In the genomic region with DNA sequence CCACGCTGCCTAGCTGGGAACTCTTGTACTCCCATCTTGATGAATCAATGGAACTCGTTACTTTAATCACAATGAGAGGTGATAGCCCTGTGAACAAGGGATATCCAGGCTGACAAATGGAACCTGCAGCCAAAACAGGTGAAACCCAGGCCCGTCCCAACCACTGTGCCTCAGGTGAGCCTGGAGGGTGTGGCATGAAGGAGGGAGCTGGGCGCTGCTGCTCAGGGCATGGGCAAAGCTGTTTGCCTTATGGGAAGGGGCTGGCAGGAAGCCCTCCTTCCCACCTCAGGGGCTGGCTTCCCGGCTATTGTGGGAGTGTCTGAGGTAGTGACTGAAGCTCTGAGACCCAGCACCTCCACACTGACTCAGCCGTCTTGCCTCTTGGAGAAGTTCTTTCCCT, we compare ENCODE assay signal across 28 cellular contexts.
"Had no signal": no experiment of that assay in that cellular context is flagged by ENCODE, and none has a peak within 500 bp of the region (broad histone marks: within the 10 kb centered on the region; RNA-seq: fewer than 3 reads in every experiment).

No MANE protein-coding gene starts in this region.

- H3K4me1 Mint-ChIP-seq: stimulated activated effector memory CD8-positive, alpha-beta T cell treated with anti-CD3 and anti-CD28 coated beads, Interleukin-12 subunit alpha, Interleukin-12 subunit beta, amount 100 ng/mL, for 72 hours had no signal

- H3K9me3 Mint-ChIP-seq: stimulated activated effector memory CD8-positive, alpha-beta T cell treated with anti-CD3 and anti-CD28 coated beads, Interleukin-12 subunit alpha, Interleukin-12 subunit beta, amount 100 ng/mL, for 72 hours; stimulated activated memory B cell treated with anti-CD40 and anti-IgM and Interleukin-4, amounts not matched to agents 10 μg/mL and 1 μg/mL and 100 μg/mL, for 72 hours; stimulated activated naive CD8-positive, alpha-beta T cell treated with anti-CD3 and anti-CD28 coated beads, Interleukin-15, Interleukin-2, amounts not matched to agents 100 ng/mL and 50 ng/mL, for 24 hours; type B pancreatic cell had no signal

- H3K36me3 Mint-ChIP-seq: stimulated activated effector memory CD8-positive, alpha-beta T cell treated with anti-CD3 and anti-CD28 coated beads, Interleukin-12 subunit alpha, Interleukin-12 subunit beta, amount 100 ng/mL, for 72 hours; stimulated activated memory B cell treated with anti-CD40 and anti-IgM and Interleukin-4, amounts not matched to agents 10 μg/mL and 1 μg/mL and 100 μg/mL, for 72 hours; stimulated activated naive B cell treated with anti-CD40 and anti-IgM and Interleukin-4, amounts not matched to agents 10 μg/mL and 1 μg/mL and 100 μg/mL, for 72 hours; type B pancreatic cell had no signal

- H3K27ac ChIP-seq: stomach, suprapubic skin, testis, thoracic aorta, thyroid gland, tibial artery, tibial nerve, transverse colon, upper lobe of left lung, upper lobe of right lung, uterus, vagina had no signal

- H3K27me3 Mint-ChIP-seq: stimulated activated memory B cell treated with anti-CD40 and anti-IgM and Interleukin-4, amounts not matched to agents 10 μg/mL and 1 μg/mL and 100 μg/mL, for 72 hours; stimulated activated naive CD8-positive, alpha-beta T cell treated with anti-CD3 and anti-CD28 coated beads, Interleukin-15, amount 100 ng/mL, for 72 hours; stimulated activated naive CD8-positive, alpha-beta T cell treated with anti-CD3 and anti-CD28 coated beads, Interleukin-15, Interleukin-2, amounts not matched to agents 100 ng/mL and 50 ng/mL, for 24 hours; type B pancreatic cell had no signal

- ATAC-seq: stimulated activated effector memory CD8-positive, alpha-beta T cell treated with anti-CD3 and anti-CD28 coated beads, Interleukin-12 subunit alpha, Interleukin-12 subunit beta, amount 100 ng/mL, for 72 hours; stimulated activated memory B cell treated with anti-CD40 and anti-IgM and Interleukin-4, amounts not matched to agents 10 μg/mL and 1 μg/mL and 100 μg/mL, for 72 hours; stimulated activated naive B cell treated with anti-CD40 and anti-IgM and Interleukin-4, amounts not matched to agents 10 μg/mL and 1 μg/mL and 100 μg/mL, for 72 hours; stimulated activated naive CD8-positive, alpha-beta T cell treated with anti-CD3 and anti-CD28 coated beads, Interleukin-15, amount 100 ng/mL, for 72 hours; stimulated activated naive CD8-positive, alpha-beta T cell treated with anti-CD3 and anti-CD28 coated beads, Interleukin-15, Interleukin-2, amounts not matched to agents 100 U/mL and 50 U/mL, for 24 hours; upper lobe of right lung had no signal

- H3K4me1 ChIP-seq: stomach, suprapubic skin, testis, thyroid gland, tibial artery, tibial nerve, transverse colon, upper lobe of left lung, upper lobe of right lung, uterus, vagina had no signal

- DNase-seq: stimulated activated CD4-positive, alpha-beta T cell treated with anti-CD3 and anti-CD28 coated beads, Interleukin-2, amount 100 ng/mL, for 48 hours; stimulated activated CD4-positive, alpha-beta T cell treated with anti-CD3 and anti-CD28 coated beads, Interleukin-4, amount 100 ng/mL, for 1 hour; stimulated activated CD4-positive, alpha-beta T cell treated with anti-CD3 and anti-CD28 coated beads, Interleukin-4, amount 100 ng/mL, for 24 hours; stimulated activated CD4-positive, alpha-beta T cell treated with anti-CD3 and anti-CD28 coated beads, Interleukin-4, amount 100 ng/mL, for 4 hours; stimulated activated CD8-positive, alpha-beta memory T cell treated with anti-CD3 and anti-CD28 coated beads, Interleukin-4, amount 100 ng/mL, for 48 hours; stimulated activated naive B cell treated with anti-CD40 and anti-IgM and Interleukin-4, amounts not matched to agents 10 μg/mL and 1 μg/mL and 100 μg/mL, for 72 hours; stimulated activated naive CD4-positive, alpha-beta T cell; stimulated activated naive CD4-positive, alpha-beta T cell treated with Interleukin-2 at 50 U/mL for 16 hours; stimulated activated naive CD8-positive, alpha-beta T cell treated with anti-CD3 and anti-CD28 coated beads, Interleukin-15, amount 100 ng/mL, for 72 hours; stimulated activated naive CD8-positive, alpha-beta T cell treated with anti-CD3 and anti-CD28 coated beads, Interleukin-15, Interleukin-2, amounts not matched to agents 100 U/mL and 50 U/mL, for 24 hours; stomach; substantia nigra; testis; thyroid gland; tibial artery; transverse colon; trophoblast cell; upper lobe of left lung; upper lobe of right lung; uterus had no signal

- H3K27me3 ChIP-seq: stomach, suprapubic skin, testis, thyroid gland, tibial artery, tibial nerve, transverse colon, upper lobe of left lung, upper lobe of right lung, uterus, vagina had no signal

- H3K27ac Mint-ChIP-seq: stimulated activated effector memory CD8-positive, alpha-beta T cell treated with anti-CD3 and anti-CD28 coated beads, Interleukin-12 subunit alpha, Interleukin-12 subunit beta, amount 100 ng/mL, for 72 hours; stimulated activated memory B cell treated with anti-CD40 and anti-IgM and Interleukin-4, amounts not matched to agents 10 μg/mL and 1 μg/mL and 100 μg/mL, for 72 hours; stimulated activated naive B cell treated with anti-CD40 and anti-IgM and Interleukin-4, amounts not matched to agents 10 μg/mL and 1 μg/mL and 100 μg/mL, for 72 hours; stimulated activated naive CD8-positive, alpha-beta T cell treated with anti-CD3 and anti-CD28 coated beads, Interleukin-15, amount 100 ng/mL, for 72 hours; stimulated activated naive CD8-positive, alpha-beta T cell treated with anti-CD3 and anti-CD28 coated beads, Interleukin-15, Interleukin-2, amounts not matched to agents 100 ng/mL and 50 ng/mL, for 24 hours; type B pancreatic cell had no signal

- H3K4me3 ChIP-seq: stomach, suprapubic skin, testis, thoracic aorta, thyroid gland, tibial artery, tibial nerve, transverse colon, upper lobe of left lung, upper lobe of right lung, uterus, vagina had no signal

- H3K9me3 ChIP-seq: stomach, suprapubic skin, testis, thoracic aorta, thyroid gland, tibial artery, tibial nerve, transverse colon, upper lobe of right lung, uterus, vagina had no signal

- H3K36me3 ChIP-seq: stomach, suprapubic skin, thoracic aorta, thyroid gland, tibial artery, tibial nerve, transverse colon, upper lobe of left lung, upper lobe of right lung, uterus, vagina had no signal

- H3K4me3 Mint-ChIP-seq: stimulated activated effector memory CD8-positive, alpha-beta T cell treated with anti-CD3 and anti-CD28 coated beads, Interleukin-12 subunit alpha, Interleukin-12 subunit beta, amount 100 ng/mL, for 72 hours; stimulated activated memory B cell treated with anti-CD40 and anti-IgM and Interleukin-4, amounts not matched to agents 10 μg/mL and 1 μg/mL and 100 μg/mL, for 72 hours; stimulated activated naive B cell treated with anti-CD40 and anti-IgM and Interleukin-4, amounts not matched to agents 10 μg/mL and 1 μg/mL and 100 μg/mL, for 72 hours; stimulated activated naive CD8-positive, alpha-beta T cell treated with anti-CD3 and anti-CD28 coated beads, Interleukin-15, amount 100 ng/mL, for 72 hours; stimulated activated naive CD8-positive, alpha-beta T cell treated with anti-CD3 and anti-CD28 coated beads, Interleukin-15, Interleukin-2, amounts not matched to agents 100 ng/mL and 50 ng/mL, for 24 hours; type B pancreatic cell had no signal
